ENCODE assay signal across 1 cellular context in the genomic region with DNA sequence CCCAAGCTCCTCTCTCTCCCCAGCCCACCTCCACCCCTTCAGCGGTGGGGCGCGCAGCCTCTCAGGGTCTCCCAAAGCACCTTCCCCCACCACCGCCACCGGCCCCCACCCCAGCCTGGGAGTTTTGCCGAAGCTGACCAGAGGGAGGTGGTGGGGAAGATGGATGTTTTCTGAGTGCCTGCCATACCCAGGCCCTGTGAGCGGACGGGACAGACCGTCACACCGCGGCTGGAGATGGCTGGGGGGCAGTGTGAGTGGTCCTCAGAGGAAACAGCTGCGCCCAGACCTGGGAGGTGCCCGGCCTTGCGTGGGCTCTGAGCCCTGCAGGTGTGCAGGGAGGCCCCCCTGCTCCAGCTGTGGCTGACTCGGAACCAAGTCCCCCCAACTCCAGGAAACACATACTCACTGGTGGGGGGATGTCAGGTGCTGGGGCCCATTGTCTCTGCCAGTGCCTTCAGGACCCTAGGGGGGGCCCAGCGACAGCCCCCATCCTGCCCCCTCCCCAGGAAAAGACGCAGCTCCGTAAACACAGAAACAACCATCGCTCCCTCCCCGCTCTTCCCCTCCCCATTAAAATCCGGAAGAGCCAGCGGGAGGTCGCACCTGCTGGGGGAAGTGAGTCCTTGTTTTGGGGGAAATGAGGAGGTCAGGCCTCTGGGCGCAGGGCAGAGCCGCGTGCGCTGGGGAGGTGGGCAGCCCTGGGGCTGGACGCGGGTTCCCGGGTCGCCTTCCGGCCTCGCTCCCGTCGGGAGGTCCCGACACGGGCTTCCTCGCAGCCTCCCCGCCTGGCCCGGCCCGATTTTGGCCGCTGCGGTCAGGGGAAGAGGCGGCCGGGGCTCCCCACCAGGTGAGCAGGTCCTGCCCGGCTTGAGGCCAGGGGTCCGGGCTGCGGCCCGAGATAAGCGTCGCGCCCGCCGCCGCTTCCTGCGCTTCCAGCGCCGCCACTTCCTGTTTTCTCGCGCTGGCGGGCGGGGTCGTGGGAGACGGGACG.
TF ChIP-seq lines count a peak whose summit lies in the region.

No MANE protein-coding gene starts in this region.

TF ChIP-seq in K562, 482 proteins besides CTCF, POLR2A, EP300 and RAD21 (continued from another document and continues in another):
- TF ChIP-seq NRF1 (conservative IDR thresholded peaks at IDR 0.05 in 1 of 2, IDR thresholded peaks at IDR 0.05 in 1 of 2) (peak; percentile 22 to 32; a peak in 1 of 4 replicates), CCAR2 (IDR thresholded peaks at IDR 0.05; ENCODE audit: low read depth, low read length) (no peak), SRSF1 (IDR thresholded peaks at IDR 0.05; ENCODE audit: low read depth, low read length) (no peak), HCFC1 (IDR thresholded peaks at IDR 0.05; ENCODE audit: low read depth, low read length) (no peak), ZNF408 (CRISPR knock-in tag; IDR thresholded peaks at IDR 0.05; ENCODE audit: low read depth) (no peak), HNRNPLL (IDR thresholded peaks at IDR 0.05; ENCODE audit: low read depth, low read length, poor library complexity, severe bottlenecking) (peak; percentile 82), ZNF586 (CRISPR knock-in tag; conservative IDR thresholded peaks at IDR 0.05) (no peak), CEBPG (CRISPR knock-in tag; IDR thresholded peaks at IDR 0.05) (no peak), CEBPG (tag; conservative IDR thresholded peaks at IDR 0.05 in 1 of 2, IDR thresholded peaks at IDR 0.05 in 1 of 2) (no peak), MCM2 (IDR thresholded peaks at IDR 0.05; ENCODE audit: low read depth) (no peak), GATAD2A (IDR thresholded peaks at IDR 0.05) (0 out of 2 replicates have a peak, but pooled peaks have one; percentile 28), GABPB1 (CRISPR knock-in tag; IDR thresholded peaks at IDR 0.05) (peak; percentile 62; the same call in 1 of the 2 replicates), HSF4 (CRISPR knock-in tag; IDR thresholded peaks at IDR 0.05; ENCODE audit: borderline replicate concordance) (no peak), PTBP1 (IDR thresholded peaks at IDR 0.05; ENCODE audit: low read depth, low read length) (no peak), TEAD4 (IDR thresholded peaks at IDR 0.05; ENCODE audit: low read length) (peak; percentile 56), TEAD4 (CRISPR knock-in tag; IDR thresholded peaks at IDR 0.05; ENCODE audit: borderline replicate concordance) (no peak), CREB1 (IDR thresholded peaks at IDR 0.05) (no peak; the same call in 1 of the 2 replicates), CREB1 (CRISPR knock-in tag; IDR thresholded peaks at IDR 0.05) (no peak), TAF1 (IDR thresholded peaks at IDR 0.05; ENCODE audit: control insufficient read depth, extremely low read depth, insufficient read depth, low read length, severe bottlenecking) (no peak), NCOA2 (IDR thresholded peaks at IDR 0.05; ENCODE audit: partially characterized antibody in 2 of 2) (no peak), ZNF3 (CRISPR knock-in tag; IDR thresholded peaks at IDR 0.05) (no peak), SAP30 (IDR thresholded peaks at IDR 0.05; ENCODE audit: borderline replicate concordance, insufficient read depth, low read depth, low read length, poor library complexity, severe bottlenecking) (no peak), ZNF174 (CRISPR knock-in tag; IDR thresholded peaks at IDR 0.05) (no peak), RBM22 (IDR thresholded peaks at IDR 0.05; ENCODE audit: low read depth, low read length, poor library complexity, severe bottlenecking) (no peak), CHCHD3 (CRISPR knock-in tag; IDR thresholded peaks at IDR 0.05) (no peak), ZBED1 (IDR thresholded peaks at IDR 0.05) (no peak), ZFX (CRISPR knock-in tag; IDR thresholded peaks at IDR 0.05) (peak; percentile 74), NFE2L1 (tag; IDR thresholded peaks at IDR 0.05; ENCODE audit: borderline replicate concordance, low read depth) (no peak), ESRRB (CRISPR knock-in tag; IDR thresholded peaks at IDR 0.05; ENCODE audit: borderline replicate concordance) (no peak), ZFPM2 (CRISPR knock-in tag; IDR thresholded peaks at IDR 0.05) (no peak), ZKSCAN8 (CRISPR knock-in tag; IDR thresholded peaks at IDR 0.05) (no peak), DPF2 (IDR thresholded peaks at IDR 0.05) (peak; percentile 59; the same call in 1 of the 2 replicates), TEAD2 (tag; IDR thresholded peaks at IDR 0.05) (no peak), ZNF445 (CRISPR knock-in tag; IDR thresholded peaks at IDR 0.05; ENCODE audit: low read depth) (no peak), ILK (tag; IDR thresholded peaks at IDR 0.05; ENCODE audit: borderline replicate concordance, low read depth) (no peak), NR2F6 (CRISPR knock-in tag; IDR thresholded peaks at IDR 0.05) (no peak), KLF13 (tag; IDR thresholded peaks at IDR 0.05; ENCODE audit: borderline replicate concordance, low read depth) (no peak)
- TF ChIP-seq, protein P1, sequence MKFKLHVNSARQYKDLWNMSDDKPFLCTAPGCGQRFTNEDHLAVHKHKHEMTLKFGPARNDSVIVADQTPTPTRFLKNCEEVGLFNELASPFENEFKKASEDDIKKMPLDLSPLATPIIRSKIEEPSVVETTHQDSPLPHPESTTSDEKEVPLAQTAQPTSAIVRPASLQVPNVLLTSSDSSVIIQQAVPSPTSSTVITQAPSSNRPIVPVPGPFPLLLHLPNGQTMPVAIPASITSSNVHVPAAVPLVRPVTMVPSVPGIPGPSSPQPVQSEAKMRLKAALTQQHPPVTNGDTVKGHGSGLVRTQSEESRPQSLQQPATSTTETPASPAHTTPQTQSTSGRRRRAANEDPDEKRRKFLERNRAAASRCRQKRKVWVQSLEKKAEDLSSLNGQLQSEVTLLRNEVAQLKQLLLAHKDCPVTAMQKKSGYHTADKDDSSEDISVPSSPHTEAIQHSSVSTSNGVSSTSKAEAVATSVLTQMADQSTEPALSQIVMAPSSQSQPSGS (CRISPR knock-in tag; IDR thresholded peaks at IDR 0.05), result no peak
- TF ChIP-seq, protein P2, sequence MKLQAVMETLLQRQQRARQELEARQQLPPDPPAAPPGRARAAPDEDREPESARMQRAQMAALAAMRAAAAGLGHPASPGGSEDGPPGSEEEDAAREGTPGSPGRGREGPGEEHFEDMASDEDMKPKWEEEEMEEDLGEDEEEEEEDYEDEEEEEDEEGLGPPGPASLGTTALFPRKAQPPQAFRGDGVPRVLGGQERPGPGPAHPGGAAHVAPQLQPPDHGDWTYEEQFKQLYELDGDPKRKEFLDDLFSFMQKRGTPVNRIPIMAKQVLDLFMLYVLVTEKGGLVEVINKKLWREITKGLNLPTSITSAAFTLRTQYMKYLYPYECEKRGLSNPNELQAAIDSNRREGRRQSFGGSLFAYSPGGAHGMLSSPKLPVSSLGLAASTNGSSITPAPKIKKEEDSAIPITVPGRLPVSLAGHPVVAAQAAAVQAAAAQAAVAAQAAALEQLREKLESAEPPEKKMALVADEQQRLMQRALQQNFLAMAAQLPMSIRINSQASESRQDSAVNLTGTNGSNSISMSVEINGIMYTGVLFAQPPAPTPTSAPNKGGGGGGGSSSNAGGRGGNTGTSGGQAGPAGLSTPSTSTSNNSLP (IDR thresholded peaks at IDR 0.05; ENCODE audit: borderline replicate concordance, low read depth, low read length), result no peak
- TF ChIP-seq, protein P3, sequence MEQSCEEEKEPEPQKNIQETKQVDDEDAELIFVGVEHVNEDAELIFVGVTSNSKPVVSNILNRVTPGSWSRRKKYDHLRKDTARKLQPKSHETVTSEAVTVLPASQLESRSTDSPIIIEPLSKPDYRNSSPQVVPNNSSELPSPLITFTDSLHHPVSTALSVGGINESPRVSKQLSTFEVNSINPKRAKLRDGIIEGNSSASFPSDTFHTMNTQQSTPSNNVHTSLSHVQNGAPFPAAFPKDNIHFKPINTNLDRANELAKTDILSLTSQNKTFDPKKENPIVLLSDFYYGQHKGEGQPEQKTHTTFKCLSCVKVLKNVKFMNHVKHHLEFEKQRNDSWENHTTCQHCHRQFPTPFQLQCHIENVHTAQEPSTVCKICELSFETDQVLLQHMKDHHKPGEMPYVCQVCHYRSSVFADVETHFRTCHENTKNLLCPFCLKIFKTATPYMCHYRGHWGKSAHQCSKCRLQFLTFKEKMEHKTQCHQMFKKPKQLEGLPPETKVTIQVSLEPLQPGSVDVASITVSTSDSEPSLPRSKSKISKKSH (CRISPR knock-in tag; IDR thresholded peaks at IDR 0.05), result no peak
- TF ChIP-seq, protein P4, sequence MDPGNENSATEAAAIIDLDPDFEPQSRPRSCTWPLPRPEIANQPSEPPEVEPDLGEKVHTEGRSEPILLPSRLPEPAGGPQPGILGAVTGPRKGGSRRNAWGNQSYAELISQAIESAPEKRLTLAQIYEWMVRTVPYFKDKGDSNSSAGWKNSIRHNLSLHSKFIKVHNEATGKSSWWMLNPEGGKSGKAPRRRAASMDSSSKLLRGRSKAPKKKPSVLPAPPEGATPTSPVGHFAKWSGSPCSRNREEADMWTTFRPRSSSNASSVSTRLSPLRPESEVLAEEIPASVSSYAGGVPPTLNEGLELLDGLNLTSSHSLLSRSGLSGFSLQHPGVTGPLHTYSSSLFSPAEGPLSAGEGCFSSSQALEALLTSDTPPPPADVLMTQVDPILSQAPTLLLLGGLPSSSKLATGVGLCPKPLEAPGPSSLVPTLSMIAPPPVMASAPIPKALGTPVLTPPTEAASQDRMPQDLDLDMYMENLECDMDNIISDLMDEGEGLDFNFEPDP (CRISPR knock-in tag; IDR thresholded peaks at IDR 0.05), result no peak
- TF ChIP-seq, protein P5, sequence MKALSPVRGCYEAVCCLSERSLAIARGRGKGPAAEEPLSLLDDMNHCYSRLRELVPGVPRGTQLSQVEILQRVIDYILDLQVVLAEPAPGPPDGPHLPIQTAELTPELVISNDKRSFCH (CRISPR knock-in tag; IDR thresholded peaks at IDR 0.05), result no peak
- TF ChIP-seq, protein P5 (tag; IDR thresholded peaks at IDR 0.05), result 0 out of 2 replicates have a peak, but pooled peaks have one; percentile 41
- TF ChIP-seq, protein P6, sequence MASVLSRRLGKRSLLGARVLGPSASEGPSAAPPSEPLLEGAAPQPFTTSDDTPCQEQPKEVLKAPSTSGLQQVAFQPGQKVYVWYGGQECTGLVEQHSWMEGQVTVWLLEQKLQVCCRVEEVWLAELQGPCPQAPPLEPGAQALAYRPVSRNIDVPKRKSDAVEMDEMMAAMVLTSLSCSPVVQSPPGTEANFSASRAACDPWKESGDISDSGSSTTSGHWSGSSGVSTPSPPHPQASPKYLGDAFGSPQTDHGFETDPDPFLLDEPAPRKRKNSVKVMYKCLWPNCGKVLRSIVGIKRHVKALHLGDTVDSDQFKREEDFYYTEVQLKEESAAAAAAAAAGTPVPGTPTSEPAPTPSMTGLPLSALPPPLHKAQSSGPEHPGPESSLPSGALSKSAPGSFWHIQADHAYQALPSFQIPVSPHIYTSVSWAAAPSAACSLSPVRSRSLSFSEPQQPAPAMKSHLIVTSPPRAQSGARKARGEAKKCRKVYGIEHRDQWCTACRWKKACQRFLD (CRISPR knock-in tag; IDR thresholded peaks at IDR 0.05), result no peak
- TF ChIP-seq, protein P7, sequence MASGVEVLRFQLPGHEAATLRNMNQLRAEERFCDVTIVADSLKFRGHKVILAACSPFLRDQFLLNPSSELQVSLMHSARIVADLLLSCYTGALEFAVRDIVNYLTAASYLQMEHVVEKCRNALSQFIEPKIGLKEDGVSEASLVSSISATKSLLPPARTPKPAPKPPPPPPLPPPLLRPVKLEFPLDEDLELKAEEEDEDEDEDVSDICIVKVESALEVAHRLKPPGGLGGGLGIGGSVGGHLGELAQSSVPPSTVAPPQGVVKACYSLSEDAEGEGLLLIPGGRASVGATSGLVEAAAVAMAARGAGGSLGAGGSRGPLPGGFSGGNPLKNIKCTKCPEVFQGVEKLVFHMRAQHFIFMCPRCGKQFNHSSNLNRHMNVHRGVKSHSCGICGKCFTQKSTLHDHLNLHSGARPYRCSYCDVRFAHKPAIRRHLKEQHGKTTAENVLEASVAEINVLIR (CRISPR knock-in tag; IDR thresholded peaks at IDR 0.05), result no peak
- TF ChIP-seq, protein P8, sequence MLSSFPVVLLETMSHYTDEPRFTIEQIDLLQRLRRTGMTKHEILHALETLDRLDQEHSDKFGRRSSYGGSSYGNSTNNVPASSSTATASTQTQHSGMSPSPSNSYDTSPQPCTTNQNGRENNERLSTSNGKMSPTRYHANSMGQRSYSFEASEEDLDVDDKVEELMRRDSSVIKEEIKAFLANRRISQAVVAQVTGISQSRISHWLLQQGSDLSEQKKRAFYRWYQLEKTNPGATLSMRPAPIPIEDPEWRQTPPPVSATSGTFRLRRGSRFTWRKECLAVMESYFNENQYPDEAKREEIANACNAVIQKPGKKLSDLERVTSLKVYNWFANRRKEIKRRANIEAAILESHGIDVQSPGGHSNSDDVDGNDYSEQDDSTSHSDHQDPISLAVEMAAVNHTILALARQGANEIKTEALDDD (IDR thresholded peaks at IDR 0.05), result no peak
- TF ChIP-seq, protein P9, sequence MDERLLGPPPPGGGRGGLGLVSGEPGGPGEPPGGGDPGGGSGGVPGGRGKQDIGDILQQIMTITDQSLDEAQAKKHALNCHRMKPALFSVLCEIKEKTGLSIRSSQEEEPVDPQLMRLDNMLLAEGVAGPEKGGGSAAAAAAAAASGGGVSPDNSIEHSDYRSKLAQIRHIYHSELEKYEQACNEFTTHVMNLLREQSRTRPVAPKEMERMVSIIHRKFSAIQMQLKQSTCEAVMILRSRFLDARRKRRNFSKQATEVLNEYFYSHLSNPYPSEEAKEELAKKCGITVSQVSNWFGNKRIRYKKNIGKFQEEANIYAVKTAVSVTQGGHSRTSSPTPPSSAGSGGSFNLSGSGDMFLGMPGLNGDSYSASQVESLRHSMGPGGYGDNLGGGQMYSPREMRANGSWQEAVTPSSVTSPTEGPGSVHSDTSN (CRISPR knock-in tag; IDR thresholded peaks at IDR 0.05; ENCODE audit: low read depth), result no peak
- TF ChIP-seq, protein P9 (tag; conservative IDR thresholded peaks at IDR 0.05; ENCODE audit: low read depth), result no peak
- TF ChIP-seq, protein P10, sequence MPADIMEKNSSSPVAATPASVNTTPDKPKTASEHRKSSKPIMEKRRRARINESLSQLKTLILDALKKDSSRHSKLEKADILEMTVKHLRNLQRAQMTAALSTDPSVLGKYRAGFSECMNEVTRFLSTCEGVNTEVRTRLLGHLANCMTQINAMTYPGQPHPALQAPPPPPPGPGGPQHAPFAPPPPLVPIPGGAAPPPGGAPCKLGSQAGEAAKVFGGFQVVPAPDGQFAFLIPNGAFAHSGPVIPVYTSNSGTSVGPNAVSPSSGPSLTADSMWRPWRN (IDR thresholded peaks at IDR 0.05; ENCODE audit: low read depth), result peak; percentile 53; the same call in 1 of the 2 replicates
- TF ChIP-seq, protein P11, sequence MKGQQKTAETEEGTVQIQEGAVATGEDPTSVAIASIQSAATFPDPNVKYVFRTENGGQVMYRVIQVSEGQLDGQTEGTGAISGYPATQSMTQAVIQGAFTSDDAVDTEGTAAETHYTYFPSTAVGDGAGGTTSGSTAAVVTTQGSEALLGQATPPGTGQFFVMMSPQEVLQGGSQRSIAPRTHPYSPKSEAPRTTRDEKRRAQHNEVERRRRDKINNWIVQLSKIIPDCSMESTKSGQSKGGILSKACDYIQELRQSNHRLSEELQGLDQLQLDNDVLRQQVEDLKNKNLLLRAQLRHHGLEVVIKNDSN (CRISPR knock-in tag; IDR thresholded peaks at IDR 0.05), result no peak
